8 cellular contexts compared by ENCODE assay signal in the genomic region with DNA sequence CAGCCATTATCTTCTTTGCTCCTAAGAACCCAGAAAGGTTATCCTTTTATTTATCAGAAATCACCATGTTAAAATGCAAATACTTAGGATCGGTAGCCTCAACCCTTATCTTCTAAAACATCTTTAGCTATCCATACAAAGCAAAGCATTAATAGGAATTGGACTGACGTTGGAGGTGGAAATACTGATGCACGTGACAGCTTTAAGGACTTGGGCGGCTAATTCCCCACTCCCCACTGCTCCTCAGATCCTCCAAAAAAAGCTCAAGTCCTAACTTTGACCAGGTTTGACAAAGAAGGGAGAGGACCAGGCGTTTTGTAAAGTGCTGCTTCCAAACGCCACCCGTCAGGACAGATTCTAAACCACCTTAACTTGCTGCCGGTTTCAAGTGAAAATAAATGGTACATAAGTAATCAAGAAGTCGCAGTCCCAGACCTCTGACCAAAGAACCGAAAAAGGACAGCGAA. TPM values are rescaled to one million over a fixed set of nuclear protein-coding genes. Genes with fewer than 3 reads are reported as not detected.
A peak's percentile ranks its signal among the peaks of the same experiment; 100 is the strongest.
DNase-seq lines count a peak whose midpoint lies in the region; ATAC-seq and TF ChIP-seq lines count a peak whose summit lies in the region.

No MANE protein-coding gene starts in this region.

- H3K4me3 ChIP-seq in duodenal mucosa (ENCODE audit: low read depth in 1 of 2, low read length in 2 of 2) = peak overlapping the region; percentile 64 to 94
- peak overlapping the region; percentile 85 for H3K4me3 ChIP-seq in naive thymus-derived CD4-positive, alpha-beta T cell (ENCODE audit: low read length)

- POLR2A ChIA-PET in naive thymus-derived CD4-positive, alpha-beta T cell (lab: Charles Lee) = interaction anchor here (0.6 to 1.0 kb wide), 2 partner anchors 88 to 124 kb away, joined by 3 to 12 read pairs; partner anchors contain the start of gene SPATA4

- H3K27ac Mint-ChIP-seq in naive thymus-derived CD4-positive, alpha-beta T cell = peak overlapping the region; percentile 91 to 97 (median 92)

- peaks cover 28 to 56% (median 41%) of the 10 kb centered on the region in 7 donors for H3K4me1 Mint-ChIP-seq in naive thymus-derived CD4-positive, alpha-beta T cell

- intact Hi-C loops in naive thymus-derived CD4-positive, alpha-beta T cell (cut with micrococcal nuclease) = loop anchor here (1.0 kb wide), 3 partner anchors 124 to 1123 kb away; partner anchors contain the start of genes SPATA4 (in 2 of the 2), AGA (in 1 of the 2) and NEIL3 (in 1 of the 2)

- CTCF ChIA-PET in naive thymus-derived CD4-positive, alpha-beta T cell (lab: Charles Lee) = no interaction called here

- peaks cover 0 to 19% (median 0%) of the 10 kb centered on the region in 5 donors for H3K36me3 Mint-ChIP-seq in naive thymus-derived CD4-positive, alpha-beta T cell

- no peaks in the 10 kb centered on the region for H3K27me3 ChIP-seq in duodenal mucosa (ENCODE audit: control insufficient read depth in 1 of 2, insufficient read depth in 2 of 2, low read length in 2 of 2)
- H3K27me3 ChIP-seq in naive thymus-derived CD4-positive, alpha-beta T cell (ENCODE audit: control insufficient read depth in 2 of 2, insufficient read depth in 2 of 2, low read length in 2 of 2) = no peaks in the 10 kb centered on the region

- H3K9me3 Mint-ChIP-seq in naive thymus-derived CD4-positive, alpha-beta T cell = no peaks in the 10 kb centered on the region

- H3K27me3 Mint-ChIP-seq in naive thymus-derived CD4-positive, alpha-beta T cell = peaks cover 0 to 4% (median 0%) of the 10 kb centered on the region in 5 donors

- H3K4me1 ChIP-seq in duodenal mucosa (ENCODE audit: control insufficient read depth in 1 of 2, insufficient read depth in 2 of 2, low read length in 2 of 2) = peaks cover 21 to 32% of the 10 kb centered on the region in 2 donors
- H3K4me1 ChIP-seq in naive thymus-derived CD4-positive, alpha-beta T cell (ENCODE audit: control insufficient read depth in 2 of 2, insufficient read depth in 2 of 2, low read length in 2 of 2) = peaks cover 27 to 31% of the 10 kb centered on the region in 2 donors

- peak overlapping the region; percentile 83 to 97 (median 92) for H3K4me3 Mint-ChIP-seq in naive thymus-derived CD4-positive, alpha-beta T cell

- ATAC-seq in naive thymus-derived CD4-positive, alpha-beta T cell = no peak
- no peak for ATAC-seq in HG03520 (IDR thresholded peaks at IDR 0.05; ENCODE audit: unreplicated experiment)

- H3K27ac ChIP-seq in C4-2B (peak overlapping the region; percentile 87), duodenal mucosa (ENCODE audit: low read depth, low read length) (peak overlapping the region; percentile 81)
- peak overlapping the region; percentile 91 for H3K27ac ChIP-seq in naive thymus-derived CD4-positive, alpha-beta T cell (ENCODE audit: low read depth, low read length)

- TF ChIP-seq CTCF in C4-2B (conservative IDR thresholded peaks at IDR 0.05) = no peak

- H3K9me3 ChIP-seq in duodenal mucosa (ENCODE audit: control insufficient read depth in 1 of 2, low read length in 2 of 2) = no peaks in the 10 kb centered on the region
- H3K9me3 ChIP-seq in naive thymus-derived CD4-positive, alpha-beta T cell (ENCODE audit: control insufficient read depth in 2 of 3, low read length in 3 of 3) = no peaks in the 10 kb centered on the region

- DNase-seq in NCI-H2227 treated with DMSO at 0.1 percent for 48 hours (lab: John Stamatoyannopoulos, UW) (peak; percentile 23), NOMO-1 treated with dmso at 0.1 percent for 144 hours (lab: John Stamatoyannopoulos, UW; ENCODE audit: unreplicated experiment) (no peak), amygdala (lab: John Stamatoyannopoulos, UW) (no peak)
- no peak for DNase-seq in naive thymus-derived CD4-positive, alpha-beta T cell
- DNase-seq in stimulated activated CD4-positive, alpha-beta T cell treated with anti-CD3 and anti-CD28 coated beads, Interleukin-12 subunit alpha, Interleukin-12 subunit beta, amount 100 ng/mL, for 4 hours = no peak

- H3K9ac ChIP-seq in duodenal mucosa (ENCODE audit: low read depth in 1 of 2, low read length in 2 of 2) = peak overlapping the region; percentile 16 to 96

- no peaks in the 10 kb centered on the region for H3K36me3 ChIP-seq in duodenal mucosa (ENCODE audit: control insufficient read depth in 1 of 2, insufficient read depth in 2 of 2, low read length in 2 of 2)
- H3K36me3 ChIP-seq in naive thymus-derived CD4-positive, alpha-beta T cell (ENCODE audit: control insufficient read depth in 2 of 3, insufficient read depth in 3 of 3, low read length in 3 of 3) = no peaks in the 10 kb centered on the region

RNA-seq across cellular contexts. Expression of gene SPCS3, which starts 0.5 kb away (rescaled TPM):
- 100 to 1,000 TPM; 117 to 215 (median 153) TPM for total RNA-seq in naive thymus-derived CD4-positive, alpha-beta T cell
- polyA plus RNA-seq in naive thymus-derived CD4-positive, alpha-beta T cell = 10 to 100 TPM; 18.4 to 53.4 TPM

RNA-seq across cellular contexts. Expression of gene ASB5, which starts 50.2 kb away (rescaled TPM):
- total RNA-seq in naive thymus-derived CD4-positive, alpha-beta T cell = not detected
- not detected for polyA plus RNA-seq in naive thymus-derived CD4-positive, alpha-beta T cell
